ENCODE assay signal across 23 cellular contexts in the genomic region with DNA sequence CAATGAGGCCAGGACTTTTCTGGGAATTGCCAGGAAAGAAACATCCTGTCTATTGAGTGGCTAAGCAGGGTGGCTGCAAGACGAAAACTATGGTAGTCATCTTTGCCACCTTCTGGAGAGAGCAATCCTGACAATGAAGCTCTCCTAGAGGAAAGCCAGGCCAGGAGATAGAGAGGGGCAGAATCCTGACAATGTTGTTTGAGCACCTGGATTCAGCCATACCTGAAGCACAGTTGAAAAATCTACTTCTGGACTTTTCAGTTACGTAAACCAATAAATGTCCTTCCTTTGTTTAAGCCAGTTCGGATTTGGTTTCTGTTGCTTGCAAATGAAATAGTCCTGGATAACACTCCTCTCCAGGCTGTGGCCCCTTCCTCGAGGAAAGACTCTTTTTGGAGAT. TPM values are rescaled to one million over a fixed set of nuclear protein-coding genes. Genes with fewer than 3 reads are reported as not detected.
"Had no signal": no experiment of that assay in that cellular context is flagged by ENCODE, and none has a peak within 500 bp of the region (broad histone marks: within the 10 kb centered on the region; RNA-seq: fewer than 3 reads in every experiment).

No MANE protein-coding gene starts in this region.

- H3K27ac ChIP-seq: HL-60, RWPE1, SJCRH30 had no signal

- H3K27me3 ChIP-seq: MG63, SJCRH30 had no signal

- H3K36me3 ChIP-seq: MG63, SJCRH30 had no signal

- ATAC-seq: Right ventricle myocardium inferior had no signal

- H3K4me3 ChIP-seq: MG63, SJCRH30 had no signal

- H3K9me3 ChIP-seq: MG63, SJCRH30 had no signal

- DNase-seq: Karpas-422, KG1, MG63, NCI-H1092, NCI-H1105 treated with DMSO at 0.1 percent for 48 hours, NCI-H1417 treated with DMSO at 0.1 percent for 48 hours, NCI-H146, NCI-H1694 treated with DMSO at 0.1 percent for 48 hours, NCI-H1930, NCI-H2081, NCI-H2107, NCI-H2227 treated with DMSO at 0.1 percent for 48 hours, NCI-H524, NCI-H526 treated with DMSO at 0.1 percent for 48 hours, NCI-H748 treated with DMSO at 0.1 percent for 48 hours, PC-3, SHP77 treated with DMSO at 0.1 percent for 48 hours, SJCRH30 had no signal

- FAIRE-seq: HTR-8/SVneo had no signal

RNA-seq across cellular contexts. Expression of gene P2RX1, which starts 9.4 kb away (rescaled TPM):
- total RNA-seq: NCI-H460, PC-3 had no signal
